Comparison of ENCODE assay signal across 28 cellular contexts in the genomic region with DNA sequence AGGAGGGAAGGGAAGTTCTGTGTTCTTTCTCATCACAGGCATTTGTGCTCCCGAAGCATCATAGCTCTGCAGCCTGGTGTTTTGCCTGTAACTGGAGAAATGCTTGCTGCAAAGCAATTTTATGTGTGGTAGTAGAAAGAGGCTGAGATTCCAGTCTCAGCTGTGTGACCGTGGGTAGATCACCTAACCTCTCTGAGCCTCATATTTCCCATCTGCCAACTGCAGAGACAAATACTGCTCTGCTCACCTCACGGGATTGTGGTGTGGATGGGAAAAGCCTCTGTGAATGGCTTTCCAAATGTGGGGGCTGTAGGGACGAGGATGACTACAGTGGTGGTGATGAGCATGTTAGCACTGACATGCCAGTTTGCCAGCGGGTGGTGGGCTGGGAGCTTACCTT.
"Had no signal": no experiment of that assay in that cellular context is flagged by ENCODE, and none has a peak within 500 bp of the region (broad histone marks: within the 10 kb centered on the region; RNA-seq: fewer than 3 reads in every experiment).

No MANE protein-coding gene starts in this region.

- DNase-seq: hippocampal formation; kidney glomerular epithelial cell; left cardiac atrium; left ventricle myocardium superior; lower lobe of right lung; mammary epithelial cell; midbrain; mucosa of descending colon; naive thymus-derived CD4-positive, alpha-beta T cell; nucleus accumbens; pancreas; right cardiac atrium; sigmoid colon; small intestine; spleen; stimulated activated CD4-positive, alpha-beta T cell treated with anti-CD3 and anti-CD28 coated beads, Interleukin-4, amount 100 ng/mL, for 24 hours; stimulated activated naive CD4-positive, alpha-beta T cell; tibial artery; trophoblast cell; upper lobe of right lung had no signal

- H3K27ac Mint-ChIP-seq: naive thymus-derived CD4-positive, alpha-beta T cell; natural killer cell treated with Interleukin-12 subunit alpha and Interleukin-12 subunit beta and Interleukin-15 and Interleukin-18, amount 100 ng/mL, for 72 hours; stimulated activated naive CD8-positive, alpha-beta T cell treated with anti-CD3 and anti-CD28 coated beads, Interleukin-15, Interleukin-2, amounts not matched to agents 100 ng/mL and 50 ng/mL, for 24 hours had no signal

- H3K36me3 Mint-ChIP-seq: natural killer cell treated with Interleukin-12 subunit alpha and Interleukin-12 subunit beta and Interleukin-15 and Interleukin-18, amount 100 ng/mL, for 72 hours; stimulated activated effector memory CD8-positive, alpha-beta T cell treated with anti-CD3 and anti-CD28 coated beads, Interleukin-12 subunit alpha, Interleukin-12 subunit beta, amount 100 ng/mL, for 72 hours had no signal

- H3K4me1 ChIP-seq: lower lobe of right lung, pancreas, sigmoid colon, suprapubic skin, tibial artery, upper lobe of right lung had no signal

- H3K27me3 Mint-ChIP-seq: naive thymus-derived CD4-positive, alpha-beta T cell; natural killer cell treated with Interleukin-12 subunit alpha and Interleukin-12 subunit beta and Interleukin-15 and Interleukin-18, amount 100 ng/mL, for 72 hours; stimulated activated naive CD8-positive, alpha-beta T cell treated with anti-CD3 and anti-CD28 coated beads, Interleukin-15, Interleukin-2, amounts not matched to agents 100 ng/mL and 50 ng/mL, for 24 hours had no signal

- H3K9me3 ChIP-seq: lower lobe of right lung, mucosa of descending colon, pancreas, sigmoid colon, spleen, suprapubic skin, thoracic aorta, tibial artery, upper lobe of right lung had no signal

- H3K36me3 ChIP-seq: lower lobe of right lung, pancreas, sigmoid colon, suprapubic skin, thoracic aorta, tibial artery, upper lobe of right lung had no signal

- ATAC-seq: left cardiac atrium; left lobe of liver; left ventricle myocardium superior; lower lobe of right lung; mucosa of descending colon; naive thymus-derived CD4-positive, alpha-beta T cell; natural killer cell treated with Interleukin-12 subunit alpha and Interleukin-12 subunit beta and Interleukin-15 and Interleukin-18, amount 100 ng/mL, for 72 hours; pancreas; right cardiac atrium; stimulated activated effector memory CD8-positive, alpha-beta T cell treated with anti-CD3 and anti-CD28 coated beads, Interleukin-12 subunit alpha, Interleukin-12 subunit beta, amount 100 ng/mL, for 72 hours; upper lobe of right lung had no signal

- FAIRE-seq: keratinocyte, pancreas, small intestine, urothelium cell line had no signal

- H3K4me1 Mint-ChIP-seq: stimulated activated effector memory CD8-positive, alpha-beta T cell treated with anti-CD3 and anti-CD28 coated beads, Interleukin-12 subunit alpha, Interleukin-12 subunit beta, amount 100 ng/mL, for 72 hours had no signal

- H3K27me3 ChIP-seq: pancreas, sigmoid colon, spleen, upper lobe of right lung had no signal

- H3K27ac ChIP-seq: lower lobe of right lung, pancreas, sigmoid colon, spleen, suprapubic skin, thoracic aorta, tibial artery, upper lobe of right lung had no signal

- H3K4me3 Mint-ChIP-seq: naive thymus-derived CD4-positive, alpha-beta T cell; natural killer cell treated with Interleukin-12 subunit alpha and Interleukin-12 subunit beta and Interleukin-15 and Interleukin-18, amount 100 ng/mL, for 72 hours; stimulated activated effector memory CD8-positive, alpha-beta T cell treated with anti-CD3 and anti-CD28 coated beads, Interleukin-12 subunit alpha, Interleukin-12 subunit beta, amount 100 ng/mL, for 72 hours; stimulated activated naive CD8-positive, alpha-beta T cell treated with anti-CD3 and anti-CD28 coated beads, Interleukin-15, Interleukin-2, amounts not matched to agents 100 ng/mL and 50 ng/mL, for 24 hours had no signal

- H3K9me3 Mint-ChIP-seq: natural killer cell treated with Interleukin-12 subunit alpha and Interleukin-12 subunit beta and Interleukin-15 and Interleukin-18, amount 100 ng/mL, for 72 hours; stimulated activated effector memory CD8-positive, alpha-beta T cell treated with anti-CD3 and anti-CD28 coated beads, Interleukin-12 subunit alpha, Interleukin-12 subunit beta, amount 100 ng/mL, for 72 hours had no signal

- H3K4me3 ChIP-seq: lower lobe of right lung, mucosa of descending colon, pancreas, sigmoid colon, spleen, suprapubic skin, thoracic aorta, tibial artery, upper lobe of right lung had no signal
